ENCODE assay signal across 9 cellular contexts in genomic region chr5:72452515-72453259, GRCh38. TPM values are rescaled to one million over a fixed set of nuclear protein-coding genes. Genes with fewer than 3 reads are reported as not detected.
DNase-seq lines count a peak whose midpoint lies in the region; ATAC-seq and TF ChIP-seq lines count a peak whose summit lies in the region.
"Had no signal": no experiment of that assay in that cellular context is flagged by ENCODE, and none has a peak within 500 bp of the region (broad histone marks: within the 10 kb centered on the region; RNA-seq: fewer than 3 reads in every experiment).

No MANE protein-coding gene starts in this region.

- no peaks in the 10 kb centered on the region for H3K79me2 ChIP-seq in PC-3 (ENCODE audit: low read length)
- H3K79me2 ChIP-seq in H9 (ENCODE audit: insufficient read depth, low read length), result no peaks in the 10 kb centered on the region

- no peak overlapping the region for H3K4me3 Mint-ChIP-seq in activated CD8-positive, alpha-beta T cell treated with anti-CD3 and anti-CD28 coated beads, Interleukin-2, amount 10 ng/mL, durations not matched to agents 7 days and 5 days
- H3K4me3 Mint-ChIP-seq in H9, result no peak overlapping the region
- H3K4me3 Mint-ChIP-seq: activated naive CD4-positive, alpha-beta T cell treated with anti-CD3 and anti-CD28 coated beads, Interleukin-2, amount 50 U/mL, for 24 hours had no signal

- no peak overlapping the region for H4K5ac ChIP-seq in H9 (ENCODE audit: insufficient read length, low read depth, low read length)

- H2BK5ac ChIP-seq in H9 (ENCODE audit: insufficient read length, low read length), result no peak overlapping the region

- no peak overlapping the region for H2BK20ac ChIP-seq in H9 (ENCODE audit: low read depth, low read length, poor library complexity, severe bottlenecking)

- H2BK120ac ChIP-seq in H9 (ENCODE audit: low read depth, low read length, poor library complexity, severe bottlenecking), result no peak overlapping the region

- H3K36me3 ChIP-seq in PC-3 (ENCODE audit: low read depth, low read length) (no peaks in the 10 kb centered on the region), ovary (no peaks in the 10 kb centered on the region)

- no peaks in the 10 kb centered on the region for H3K27me3 Mint-ChIP-seq in activated CD8-positive, alpha-beta T cell treated with anti-CD3 and anti-CD28 coated beads, Interleukin-2, amount 10 ng/mL, durations not matched to agents 7 days and 5 days (ENCODE audit: low read depth)
- peaks cover 3% of the 10 kb centered on the region for H3K27me3 Mint-ChIP-seq in H9 (ENCODE audit: low read depth)

- BruUV-seq in PC-3 (replicated peaks; lab: Mats Ljungman, UMichigan), result TSS peak; percentile 20

- intact Hi-C loops in PC-3 (cut with micrococcal nuclease), result loop anchor here (5.0 kb wide), 2 partner anchors 45 to 60 kb away; no protein-coding TSS in a partner anchor
- intact Hi-C loops in ovary (cut with DNase I), result no loop called here

- ATAC-seq in PC-3 (peak; percentile 95), GM18870 (IDR thresholded peaks at IDR 0.05; ENCODE audit: unreplicated experiment) (no peak)
- ATAC-seq in activated CD8-positive, alpha-beta T cell treated with anti-CD3 and anti-CD28 coated beads, Interleukin-2, amount 10 ng/mL, durations not matched to agents 7 days and 5 days, result no peak

- no peaks in the 10 kb centered on the region for H3K9me3 Mint-ChIP-seq in activated CD8-positive, alpha-beta T cell treated with anti-CD3 and anti-CD28 coated beads, Interleukin-2, amount 10 ng/mL, durations not matched to agents 7 days and 5 days (ENCODE audit: insufficient read depth)
- H3K9me3 Mint-ChIP-seq in H9, result no peaks in the 10 kb centered on the region
- H3K9me3 Mint-ChIP-seq: activated naive CD4-positive, alpha-beta T cell treated with anti-CD3 and anti-CD28 coated beads, Interleukin-2, amount 50 U/mL, for 24 hours had no signal

- no peak for TF ChIP-seq POLR2A in ovary (IDR thresholded peaks at IDR 0.05)

- H3K9ac ChIP-seq in PC-3 (ENCODE audit: low read length) (no peak overlapping the region), H9 (ENCODE audit: extremely low read depth, insufficient read length, low read length) (no peak overlapping the region)

- peak overlapping the region; percentile 74 for H3K4me2 ChIP-seq in PC-3 (ENCODE audit: low read length)
- no peak overlapping the region for H3K4me2 ChIP-seq in H9 (ENCODE audit: insufficient read depth, insufficient read length, low read length)

- H2AFZ ChIP-seq in PC-3 (ENCODE audit: low read length), result peak overlapping the region; percentile 79
- H2AFZ ChIP-seq in H9 (ENCODE audit: low read length), result no peak overlapping the region

- peak; percentile 41 for DNase-seq in DMS 273 treated with DMSO at 0.1 percent for 48 hours (lab: John Stamatoyannopoulos, UW)
- DNase-seq in PC-3, result peak; percentile 77
- DNase-seq in fibroblast of mammary gland (ENCODE audit: low read depth), result peak; percentile 92
- DNase-seq in ovary, result peak; percentile 66 to 80 (median 77)
- DNase-seq in DMS153 treated with DMSO at 0.1 percent for 48 hours (lab: John Stamatoyannopoulos, UW; ENCODE audit: unreplicated experiment), result no peak
- DNase-seq in activated CD8-positive, alpha-beta T cell treated with anti-CD3 and anti-CD28 coated beads, Interleukin-2, amount 10 ng/mL, durations not matched to agents 7 days and 5 days, result no peak
- no peak for DNase-seq in H9

- H3K9me2 ChIP-seq in PC-3 (replicated peaks; ENCODE audit: low read length), result no peaks in the 10 kb centered on the region

- no peak overlapping the region for H3K18ac ChIP-seq in H9 (ENCODE audit: insufficient read length, low read depth, low read length)

- no peak overlapping the region for H3K4ac ChIP-seq in H9 (ENCODE audit: low read depth, low read length)

- H3T11ph ChIP-seq in H9 (ENCODE audit: low read length), result no peak overlapping the region

- H3K56ac ChIP-seq in H9 (ENCODE audit: insufficient read length, low read depth, low read length), result no peak overlapping the region

- H3K79me1 ChIP-seq in H9 (ENCODE audit: insufficient read depth, low read depth, low read length, poor library complexity, severe bottlenecking), result no peaks in the 10 kb centered on the region

- H3K14ac ChIP-seq in H9 (ENCODE audit: insufficient read depth, low read length), result no peak overlapping the region

- H3K27me3 ChIP-seq in PC-3 (ENCODE audit: low read length) (no peaks in the 10 kb centered on the region), ovary (no peaks in the 10 kb centered on the region), H9 (ENCODE audit: insufficient read depth, low read length) (no peaks in the 10 kb centered on the region)

- no peak overlapping the region for H4K8ac ChIP-seq in H9 (replicated peaks; ENCODE audit: insufficient read length, low read depth, low read length)

- POLR2A ChIA-PET in PC-3 (lab: Charles Lee; ENCODE audit: unreplicated experiment), result interaction anchor here (0.5 kb wide), 1 partner anchor 71 kb away, joined by 10 read pairs; no protein-coding TSS in a partner anchor
- POLR2A ChIA-PET in activated CD8-positive, alpha-beta T cell treated with anti-CD3 and anti-CD28 coated beads, Interleukin-2, amount 10 ng/mL, durations not matched to agents 7 days and 5 days (lab: Charles Lee), result no interaction called here

- TF ChIP-seq CTCF in PC-3 (conservative IDR thresholded peaks at IDR 0.05; ENCODE audit: low read depth, low read length) (no peak), fibroblast of mammary gland (conservative IDR thresholded peaks at IDR 0.05; ENCODE audit: control insufficient read depth, insufficient read depth, low read depth, low read length) (no peak), ovary (IDR thresholded peaks at IDR 0.05) (no peak), H9 (conservative IDR thresholded peaks at IDR 0.05) (no peak)

- H3K27ac ChIP-seq in PC-3 (ENCODE audit: low read length), result peak overlapping the region; percentile 55
- H3K27ac ChIP-seq in ovary, result peak overlapping the region; percentile 66 to 90
- no peak overlapping the region for H3K27ac ChIP-seq in H9 (ENCODE audit: insufficient read length, low read depth, low read length)

- H3K23me2 ChIP-seq in H9 (ENCODE audit: insufficient read length, low read depth, low read length, poor library complexity, severe bottlenecking), result no peaks in the 10 kb centered on the region

- H3K36me3 Mint-ChIP-seq in activated CD8-positive, alpha-beta T cell treated with anti-CD3 and anti-CD28 coated beads, Interleukin-2, amount 10 ng/mL, durations not matched to agents 7 days and 5 days (ENCODE audit: low read depth), result no peaks in the 10 kb centered on the region
- H3K36me3 Mint-ChIP-seq in H9 (ENCODE audit: insufficient read depth in 1 of 3, low read depth in 3 of 3), result no peaks in the 10 kb centered on the region
- H3K36me3 Mint-ChIP-seq: activated naive CD4-positive, alpha-beta T cell treated with anti-CD3 and anti-CD28 coated beads, Interleukin-2, amount 50 U/mL, for 24 hours had no signal

- H3K4me3 ChIP-seq in PC-3 (ENCODE audit: low read length) (peak overlapping the region; percentile 23; the same call in 1 of the 2 replicates), fibroblast of mammary gland (ENCODE audit: control insufficient read depth, low read depth, low read length) (no peak overlapping the region), ovary (no peak overlapping the region)

- no peak overlapping the region for H2BK15ac ChIP-seq in H9 (ENCODE audit: low read depth, low read length)

- H3K9me3 ChIP-seq in PC-3 (ENCODE audit: low read length) (no peaks in the 10 kb centered on the region), ovary (no peaks in the 10 kb centered on the region), H9 (ENCODE audit: control insufficient read depth, low read depth, low read length) (no peaks in the 10 kb centered on the region)

- peak; percentile 64 for TF ChIP-seq EP300 in ovary (IDR thresholded peaks at IDR 0.05)

- no peaks in the 10 kb centered on the region for H3K4me1 Mint-ChIP-seq in activated CD8-positive, alpha-beta T cell treated with anti-CD3 and anti-CD28 coated beads, Interleukin-2, amount 10 ng/mL, durations not matched to agents 7 days and 5 days (ENCODE audit: low read depth)
- peaks cover 9 to 12% of the 10 kb centered on the region in 2 experiments for H3K4me1 Mint-ChIP-seq in H9
- H3K4me1 Mint-ChIP-seq: activated naive CD4-positive, alpha-beta T cell treated with anti-CD3 and anti-CD28 coated beads, Interleukin-2, amount 50 U/mL, for 24 hours had no signal

- CTCF ChIA-PET in PC-3 (lab: Charles Lee), result interaction anchor here (0.7 kb wide), 1 partner anchor 86 kb away, joined by 3 read pairs; no protein-coding TSS in a partner anchor
- CTCF ChIA-PET in activated CD8-positive, alpha-beta T cell treated with anti-CD3 and anti-CD28 coated beads, Interleukin-2, amount 10 ng/mL, durations not matched to agents 7 days and 5 days (lab: Charles Lee), result no interaction called here

- H3K4me1 ChIP-seq in PC-3 (ENCODE audit: insufficient read depth, low read length) (peaks cover 20% of the 10 kb centered on the region), ovary (ENCODE audit: insufficient read depth) (peaks cover 20% of the 10 kb centered on the region), H9 (ENCODE audit: insufficient read depth, low read length) (0 out of 2 replicates have a peak, but pooled peaks cover 2% of the 10 kb centered on the region)

- no peak overlapping the region for H3K27ac Mint-ChIP-seq in activated CD8-positive, alpha-beta T cell treated with anti-CD3 and anti-CD28 coated beads, Interleukin-2, amount 10 ng/mL, durations not matched to agents 7 days and 5 days
- peak overlapping the region in 1 of 3 experiments; percentile 28; a peak in 1 of 7 replicates for H3K27ac Mint-ChIP-seq in H9
- H3K27ac Mint-ChIP-seq: activated naive CD4-positive, alpha-beta T cell treated with anti-CD3 and anti-CD28 coated beads, Interleukin-2, amount 50 U/mL, for 24 hours had no signal

- no peak overlapping the region for H2BK12ac ChIP-seq in H9 (ENCODE audit: insufficient read length, low read depth, low read length)

- H3K23ac ChIP-seq in H9 (ENCODE audit: insufficient read length, low read depth, low read length), result no peak overlapping the region

- H4K20me1 ChIP-seq in PC-3 (ENCODE audit: low read length), result no peaks in the 10 kb centered on the region
- H4K20me1 ChIP-seq in H9 (ENCODE audit: control insufficient read depth, insufficient read depth, insufficient read length), result no peaks in the 10 kb centered on the region

- H4K91ac ChIP-seq in H9 (ENCODE audit: insufficient read length, low read depth, low read length), result no peak overlapping the region

- no peaks in the 10 kb centered on the region for H3F3A ChIP-seq in PC-3 (ENCODE audit: low read length, unreplicated experiment)

- no peak overlapping the region for H2AK5ac ChIP-seq in H9 (ENCODE audit: insufficient read length, low read length)

- WGBS in ovary, 3 donors, result 1 to 4% (median 3%) methylated on average over 9 of the region's 9 CpGs
- no CpG with 5 or more reads among the region's 9 CpGs for WGBS in H9 (ENCODE audit: extremely low coverage, insufficient read length, low lambda C conversion rate)

RNA-seq across cellular contexts. Expression of gene ZNF366, which starts 54.5 kb away (rescaled TPM):
- total RNA-seq in PC-3 (2014; rRNA removed), result not detected in 2 replicates
- total RNA-seq in ovary, result 1 to 10 TPM in 5 of 7 donors, under 1 TPM in 2; 0.83 to 3.5 (median 1.6) TPM
- polyA plus RNA-seq in ovary, result 1 to 10 TPM; 1.4 to 3.1 TPM
- total RNA-seq in activated CD8-positive, alpha-beta T cell treated with anti-CD3 and anti-CD28 coated beads, Interleukin-2, amount 10 ng/mL, durations not matched to agents 7 days and 5 days, result not detected
- not detected in 2 replicates for total RNA-seq in H9 (2021)

Comparison
In these comparisons a context has a peak if more than half of its experiments do, and no peak if none do; other contexts are left out.
1. DNase-seq: peak in DMS 273 treated with DMSO at 0.1 percent for 48 hours (single experiment), PC-3 (single experiment), fibroblast of mammary gland (single experiment) and ovary (5 of 5); none in DMS153 treated with DMSO at 0.1 percent for 48 hours (single experiment), activated CD8-positive, alpha-beta T cell treated with anti-CD3 and anti-CD28 coated beads, Interleukin-2, amount 10 ng/mL, durations not matched to agents 7 days and 5 days (single experiment) and H9 (single experiment).